Comparison of ENCODE assay signal across 7 cellular contexts in genomic region chr11:612961-613300, GRCh38.
A peak's percentile ranks its signal among the peaks of the same experiment; 100 is the strongest.
DNase-seq lines count a peak whose midpoint lies in the region; ATAC-seq lines count a peak whose summit lies in the region.
"Had no signal": no experiment of that assay in that cellular context is flagged by ENCODE, and none has a peak within 500 bp of the region (broad histone marks: within the 10 kb centered on the region; RNA-seq: fewer than 3 reads in every experiment).

No MANE protein-coding gene starts in this region.

- CTCF ChIA-PET in activated naive CD4-positive, alpha-beta T cell treated with anti-CD3 and anti-CD28 coated beads, Interleukin-2, amount 10 ng/mL, durations not matched to agents 7 days and 5 days (lab: Charles Lee): interaction anchor here (0.8 to 1.5 kb wide), 2 partner anchors 37 to 58 kb away, joined by 3 to 11 read pairs; partner anchors contain the start of gene PHRF1

- peak overlapping the region; percentile 88 for H3K27ac Mint-ChIP-seq in activated naive CD4-positive, alpha-beta T cell treated with anti-CD3 and anti-CD28 coated beads, Interleukin-2, amount 10 ng/mL, durations not matched to agents 7 days and 5 days
- H3K27ac Mint-ChIP-seq in effector memory CD8-positive, alpha-beta T cell: peak overlapping the region; percentile 22 to 90
- H3K27ac Mint-ChIP-seq in stimulated activated memory B cell treated with anti-CD40 and anti-IgM and Interleukin-4, amounts not matched to agents 10 μg/mL and 1 μg/mL and 100 μg/mL, for 72 hours: peak overlapping the region; percentile 88

- no peaks in the 10 kb centered on the region for H3K9me3 Mint-ChIP-seq in activated naive CD4-positive, alpha-beta T cell treated with anti-CD3 and anti-CD28 coated beads, Interleukin-2, amount 10 ng/mL, durations not matched to agents 7 days and 5 days
- H3K9me3 Mint-ChIP-seq in effector memory CD8-positive, alpha-beta T cell: no peaks in the 10 kb centered on the region
- H3K9me3 Mint-ChIP-seq in stimulated activated memory B cell treated with anti-CD40 and anti-IgM and Interleukin-4, amounts not matched to agents 10 μg/mL and 1 μg/mL and 100 μg/mL, for 72 hours: no peaks in the 10 kb centered on the region

- peaks cover 24% of the 10 kb centered on the region for H3K4me1 Mint-ChIP-seq in activated naive CD4-positive, alpha-beta T cell treated with anti-CD3 and anti-CD28 coated beads, Interleukin-2, amount 10 ng/mL, durations not matched to agents 7 days and 5 days
- H3K4me1 Mint-ChIP-seq in effector memory CD8-positive, alpha-beta T cell (ENCODE audit: low read depth in 2 of 2): peaks cover 6 to 21% of the 10 kb centered on the region in 2 donors
- peaks cover 35% of the 10 kb centered on the region for H3K4me1 Mint-ChIP-seq in stimulated activated memory B cell treated with anti-CD40 and anti-IgM and Interleukin-4, amounts not matched to agents 10 μg/mL and 1 μg/mL and 100 μg/mL, for 72 hours

- no peak for ATAC-seq in effector memory CD8-positive, alpha-beta T cell (replicated peaks)
- no peak for ATAC-seq in stimulated activated memory B cell treated with anti-CD40 and anti-IgM and Interleukin-4, amounts not matched to agents 10 μg/mL and 1 μg/mL and 100 μg/mL, for 72 hours

- H3K36me3 Mint-ChIP-seq in activated naive CD4-positive, alpha-beta T cell treated with anti-CD3 and anti-CD28 coated beads, Interleukin-2, amount 10 ng/mL, durations not matched to agents 7 days and 5 days: peaks cover 19% of the 10 kb centered on the region
- peaks cover 73% of the 10 kb centered on the region for H3K36me3 Mint-ChIP-seq in effector memory CD8-positive, alpha-beta T cell (ENCODE audit: insufficient read depth)
- H3K36me3 Mint-ChIP-seq in stimulated activated memory B cell treated with anti-CD40 and anti-IgM and Interleukin-4, amounts not matched to agents 10 μg/mL and 1 μg/mL and 100 μg/mL, for 72 hours: peaks cover 17% of the 10 kb centered on the region

- no peak for DNase-seq in activated naive CD4-positive, alpha-beta T cell treated with anti-CD3 and anti-CD28 coated beads, Interleukin-2, amount 10 ng/mL, durations not matched to agents 7 days and 5 days
- DNase-seq in activated naive CD4-positive, alpha-beta T cell (lab: John Stamatoyannopoulos, UW): no peak
- DNase-seq in effector memory CD8-positive, alpha-beta T cell: no peak
- DNase-seq in glomerular visceral epithelial cell (ENCODE audit: extremely low spot score): no peak
- DNase-seq in UCSD-AML1 (lab: John Stamatoyannopoulos, UW; ENCODE audit: unreplicated experiment): no peak
- DNase-seq: hippocampal formation had no signal

- no peak overlapping the region for H3K4me3 Mint-ChIP-seq in activated naive CD4-positive, alpha-beta T cell treated with anti-CD3 and anti-CD28 coated beads, Interleukin-2, amount 10 ng/mL, durations not matched to agents 7 days and 5 days
- H3K4me3 Mint-ChIP-seq in effector memory CD8-positive, alpha-beta T cell: no peak overlapping the region
- no peak overlapping the region for H3K4me3 Mint-ChIP-seq in stimulated activated memory B cell treated with anti-CD40 and anti-IgM and Interleukin-4, amounts not matched to agents 10 μg/mL and 1 μg/mL and 100 μg/mL, for 72 hours

- peaks cover 11% of the 10 kb centered on the region for H3K27me3 Mint-ChIP-seq in activated naive CD4-positive, alpha-beta T cell treated with anti-CD3 and anti-CD28 coated beads, Interleukin-2, amount 10 ng/mL, durations not matched to agents 7 days and 5 days
- no peaks in the 10 kb centered on the region for H3K27me3 Mint-ChIP-seq in effector memory CD8-positive, alpha-beta T cell
- no peaks in the 10 kb centered on the region for H3K27me3 Mint-ChIP-seq in stimulated activated memory B cell treated with anti-CD40 and anti-IgM and Interleukin-4, amounts not matched to agents 10 μg/mL and 1 μg/mL and 100 μg/mL, for 72 hours
